In the genomic region with DNA sequence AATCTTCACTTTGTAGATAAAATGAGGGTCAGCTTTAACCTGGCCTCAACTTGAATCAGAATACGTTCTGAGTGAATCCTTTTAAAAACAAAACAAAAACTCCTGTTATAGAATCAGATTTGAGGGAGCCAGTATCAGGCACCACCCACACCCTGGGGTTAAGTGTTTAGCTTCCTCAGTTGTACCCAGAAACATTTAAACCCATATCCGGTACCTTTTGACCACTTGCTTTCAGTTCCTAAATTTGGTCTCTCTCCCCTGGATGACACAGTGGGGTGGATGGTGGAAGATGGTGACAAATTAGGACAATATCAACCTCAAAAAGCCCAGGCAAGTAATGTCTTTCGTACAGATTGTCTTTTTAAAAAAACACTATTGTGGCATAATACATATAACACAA, we compare ENCODE assay signal across 24 cellular contexts. TPM values are rescaled to one million over a fixed set of nuclear protein-coding genes. Genes with fewer than 3 reads are reported as not detected.
"Had no signal": no experiment of that assay in that cellular context is flagged by ENCODE, and none has a peak within 500 bp of the region (broad histone marks: within the 10 kb centered on the region; RNA-seq: fewer than 3 reads in every experiment).

No MANE protein-coding gene starts in this region.

- H3K27me3 ChIP-seq: upper lobe of left lung had no signal

- H3K27ac Mint-ChIP-seq: activated naive CD4-positive, alpha-beta T cell treated with anti-CD3 and anti-CD28 coated beads, Interleukin-2, amount 50 U/mL, for 24 hours; stimulated activated effector memory CD8-positive, alpha-beta T cell treated with anti-CD3 and anti-CD28 coated beads, Interleukin-12 subunit alpha, Interleukin-12 subunit beta, amount 100 ng/mL, for 72 hours had no signal

- H3K27ac ChIP-seq: breast epithelium, left lung, sigmoid colon, thoracic aorta, upper lobe of left lung had no signal

- H3K9me3 ChIP-seq: breast epithelium, left lung, thoracic aorta had no signal

- DNase-seq: activated CD8-positive, alpha-beta memory T cell treated with anti-CD3 and anti-CD28 coated beads for 24 hours; activated CD8-positive, alpha-beta memory T cell treated with anti-CD3 and anti-CD28 coated beads, Interleukin-2, amount 50 U/mL, for 48 hours; activated gamma-delta T cell; activated T-cell treated with anti-CD3 and anti-CD28 coated beads, Interleukin-2, amount 50 U/mL, for 48 hours; cerebellar nuclear complex; cortex of kidney; head of caudate nucleus; kidney; left lung; occipital lobe; posterior cingulate gyrus; sigmoid colon; stimulated activated CD4-positive, alpha-beta T cell treated with anti-CD3 and anti-CD28 coated beads, Interleukin-4, amount 100 ng/mL, for 24 hours; T1000; upper lobe of left lung had no signal

- H3K36me3 Mint-ChIP-seq: activated naive CD4-positive, alpha-beta T cell treated with anti-CD3 and anti-CD28 coated beads, Interleukin-2, amount 50 U/mL, for 24 hours; stimulated activated effector memory CD8-positive, alpha-beta T cell treated with anti-CD3 and anti-CD28 coated beads, Interleukin-12 subunit alpha, Interleukin-12 subunit beta, amount 100 ng/mL, for 72 hours had no signal

- H3K4me3 Mint-ChIP-seq: activated naive CD4-positive, alpha-beta T cell treated with anti-CD3 and anti-CD28 coated beads, Interleukin-2, amount 50 U/mL, for 24 hours; stimulated activated effector memory CD8-positive, alpha-beta T cell treated with anti-CD3 and anti-CD28 coated beads, Interleukin-12 subunit alpha, Interleukin-12 subunit beta, amount 100 ng/mL, for 72 hours had no signal

- H3K4me1 ChIP-seq: breast epithelium, left lung, sigmoid colon, upper lobe of left lung had no signal

- H3K36me3 ChIP-seq: breast epithelium, left lung, sigmoid colon, thoracic aorta, upper lobe of left lung had no signal

- H3K9me3 Mint-ChIP-seq: activated naive CD4-positive, alpha-beta T cell treated with anti-CD3 and anti-CD28 coated beads, Interleukin-2, amount 50 U/mL, for 24 hours; stimulated activated effector memory CD8-positive, alpha-beta T cell treated with anti-CD3 and anti-CD28 coated beads, Interleukin-12 subunit alpha, Interleukin-12 subunit beta, amount 100 ng/mL, for 72 hours had no signal

- H3K4me3 ChIP-seq: breast epithelium, left lung, sigmoid colon, thoracic aorta, upper lobe of left lung had no signal

- H3K4me1 Mint-ChIP-seq: activated naive CD4-positive, alpha-beta T cell treated with anti-CD3 and anti-CD28 coated beads, Interleukin-2, amount 50 U/mL, for 24 hours; stimulated activated effector memory CD8-positive, alpha-beta T cell treated with anti-CD3 and anti-CD28 coated beads, Interleukin-12 subunit alpha, Interleukin-12 subunit beta, amount 100 ng/mL, for 72 hours had no signal

- FAIRE-seq: astrocyte, frontal cortex, kidney had no signal

- ATAC-seq: activated CD4-positive, CD25-positive, alpha-beta regulatory T cell treated with anti-CD3 and anti-CD28 coated beads, Interleukin-2, amount 50 U/mL, for 24 hours; left lung; stimulated activated effector memory CD8-positive, alpha-beta T cell treated with anti-CD3 and anti-CD28 coated beads, Interleukin-12 subunit alpha, Interleukin-12 subunit beta, amount 100 ng/mL, for 72 hours had no signal

RNA-seq across cellular contexts. Expression of gene KLHDC7A, which starts 10.4 kb away (rescaled TPM):
- total RNA-seq: lung microvascular endothelial cell, mononuclear cell, thoracic aorta had no signal
